ENCODE assay signal across 29 cellular contexts in the genomic region with DNA sequence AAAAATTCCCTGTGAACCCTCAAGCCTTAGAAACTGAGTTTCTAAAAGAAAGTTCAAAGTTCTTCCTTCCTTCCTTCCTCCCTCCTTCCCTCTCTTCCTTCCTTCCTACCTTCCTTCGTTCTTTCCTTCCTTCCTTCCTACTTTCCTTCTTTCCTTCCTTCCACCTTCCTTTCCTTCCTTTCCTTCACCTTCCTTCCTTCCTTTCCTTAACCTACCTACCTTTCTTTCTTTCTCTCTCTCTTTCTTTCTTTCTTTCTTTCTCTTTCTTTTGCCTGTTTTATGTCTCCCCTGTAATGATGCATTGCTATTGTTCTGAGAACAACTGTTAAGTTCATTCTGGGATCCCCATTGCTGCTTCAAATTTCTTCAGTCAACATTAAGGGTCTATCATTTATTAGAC.
"Had no signal": no experiment of that assay in that cellular context is flagged by ENCODE, and none has a peak within 500 bp of the region (broad histone marks: within the 10 kb centered on the region; RNA-seq: fewer than 3 reads in every experiment).

No MANE protein-coding gene starts in this region.

- H3K36me3 ChIP-seq: stomach, suprapubic skin, thoracic aorta, thyroid gland, tibial artery, tibial nerve, transverse colon, upper lobe of left lung, upper lobe of right lung, uterus, vagina had no signal

- H3K36me3 Mint-ChIP-seq: stimulated activated effector memory CD8-positive, alpha-beta T cell treated with anti-CD3 and anti-CD28 coated beads, Interleukin-12 subunit alpha, Interleukin-12 subunit beta, amount 100 ng/mL, for 72 hours; stimulated activated memory B cell treated with anti-CD40 and anti-IgM and Interleukin-4, amounts not matched to agents 10 μg/mL and 1 μg/mL and 100 μg/mL, for 72 hours; stimulated activated naive B cell treated with anti-CD40 and anti-IgM and Interleukin-4, amounts not matched to agents 10 μg/mL and 1 μg/mL and 100 μg/mL, for 72 hours; type B pancreatic cell had no signal

- H3K4me3 Mint-ChIP-seq: stimulated activated effector memory CD8-positive, alpha-beta T cell treated with anti-CD3 and anti-CD28 coated beads, Interleukin-12 subunit alpha, Interleukin-12 subunit beta, amount 100 ng/mL, for 72 hours; stimulated activated memory B cell treated with anti-CD40 and anti-IgM and Interleukin-4, amounts not matched to agents 10 μg/mL and 1 μg/mL and 100 μg/mL, for 72 hours; stimulated activated naive B cell treated with anti-CD40 and anti-IgM and Interleukin-4, amounts not matched to agents 10 μg/mL and 1 μg/mL and 100 μg/mL, for 72 hours; stimulated activated naive CD8-positive, alpha-beta T cell treated with anti-CD3 and anti-CD28 coated beads, Interleukin-15, amount 100 ng/mL, for 72 hours; stimulated activated naive CD8-positive, alpha-beta T cell treated with anti-CD3 and anti-CD28 coated beads, Interleukin-15, Interleukin-2, amounts not matched to agents 100 ng/mL and 50 ng/mL, for 24 hours; type B pancreatic cell had no signal

- H3K4me3 ChIP-seq: stomach, suprapubic skin, testis, thoracic aorta, thyroid gland, tibial artery, tibial nerve, transverse colon, upper lobe of left lung, upper lobe of right lung, uterus, vagina had no signal

- H3K4me1 ChIP-seq: testis, upper lobe of right lung, uterus, vagina had no signal

- H3K9me3 ChIP-seq: stomach, suprapubic skin, testis, thoracic aorta, thyroid gland, tibial artery, tibial nerve, transverse colon, upper lobe of left lung, upper lobe of right lung, uterus, vagina had no signal

- ATAC-seq: stimulated activated effector memory CD8-positive, alpha-beta T cell treated with anti-CD3 and anti-CD28 coated beads, Interleukin-12 subunit alpha, Interleukin-12 subunit beta, amount 100 ng/mL, for 72 hours; stimulated activated memory B cell treated with anti-CD40 and anti-IgM and Interleukin-4, amounts not matched to agents 10 μg/mL and 1 μg/mL and 100 μg/mL, for 72 hours; stimulated activated naive B cell treated with anti-CD40 and anti-IgM and Interleukin-4, amounts not matched to agents 10 μg/mL and 1 μg/mL and 100 μg/mL, for 72 hours; stimulated activated naive CD8-positive, alpha-beta T cell treated with anti-CD3 and anti-CD28 coated beads, Interleukin-15, amount 100 ng/mL, for 72 hours; stimulated activated naive CD8-positive, alpha-beta T cell treated with anti-CD3 and anti-CD28 coated beads, Interleukin-15, Interleukin-2, amounts not matched to agents 100 U/mL and 50 U/mL, for 24 hours; upper lobe of right lung had no signal

- H3K9me3 Mint-ChIP-seq: stimulated activated effector memory CD8-positive, alpha-beta T cell treated with anti-CD3 and anti-CD28 coated beads, Interleukin-12 subunit alpha, Interleukin-12 subunit beta, amount 100 ng/mL, for 72 hours; stimulated activated memory B cell treated with anti-CD40 and anti-IgM and Interleukin-4, amounts not matched to agents 10 μg/mL and 1 μg/mL and 100 μg/mL, for 72 hours; stimulated activated naive B cell treated with anti-CD40 and anti-IgM and Interleukin-4, amounts not matched to agents 10 μg/mL and 1 μg/mL and 100 μg/mL, for 72 hours; stimulated activated naive CD8-positive, alpha-beta T cell treated with anti-CD3 and anti-CD28 coated beads, Interleukin-15, amount 100 ng/mL, for 72 hours; stimulated activated naive CD8-positive, alpha-beta T cell treated with anti-CD3 and anti-CD28 coated beads, Interleukin-15, Interleukin-2, amounts not matched to agents 100 ng/mL and 50 ng/mL, for 24 hours; type B pancreatic cell had no signal

- H3K27me3 ChIP-seq: testis, thyroid gland, upper lobe of left lung, vagina had no signal

- FAIRE-seq: urothelium cell line had no signal

- DNase-seq: stimulated activated CD4-positive, alpha-beta T cell treated with anti-CD3 and anti-CD28 coated beads, Interleukin-2, amount 100 ng/mL, for 48 hours; stimulated activated CD4-positive, alpha-beta T cell treated with anti-CD3 and anti-CD28 coated beads, Interleukin-4, amount 100 ng/mL, for 1 hour; stimulated activated CD4-positive, alpha-beta T cell treated with anti-CD3 and anti-CD28 coated beads, Interleukin-4, amount 100 ng/mL, for 24 hours; stimulated activated CD4-positive, alpha-beta T cell treated with anti-CD3 and anti-CD28 coated beads, Interleukin-4, amount 100 ng/mL, for 4 hours; stimulated activated CD8-positive, alpha-beta memory T cell treated with anti-CD3 and anti-CD28 coated beads, Interleukin-4, amount 100 ng/mL, for 48 hours; stimulated activated naive B cell treated with anti-CD40 and anti-IgM and Interleukin-4, amounts not matched to agents 10 μg/mL and 1 μg/mL and 100 μg/mL, for 72 hours; stimulated activated naive CD4-positive, alpha-beta T cell; stimulated activated naive CD4-positive, alpha-beta T cell treated with Interleukin-2 at 50 U/mL for 16 hours; stimulated activated naive CD8-positive, alpha-beta T cell treated with anti-CD3 and anti-CD28 coated beads, Interleukin-15, amount 100 ng/mL, for 72 hours; stimulated activated naive CD8-positive, alpha-beta T cell treated with anti-CD3 and anti-CD28 coated beads, Interleukin-15, Interleukin-2, amounts not matched to agents 100 U/mL and 50 U/mL, for 24 hours; stomach; substantia nigra; testis; thyroid gland; tibial artery; transverse colon; trophoblast cell; upper lobe of left lung; upper lobe of right lung; uterus had no signal

- H3K27ac Mint-ChIP-seq: stimulated activated effector memory CD8-positive, alpha-beta T cell treated with anti-CD3 and anti-CD28 coated beads, Interleukin-12 subunit alpha, Interleukin-12 subunit beta, amount 100 ng/mL, for 72 hours; stimulated activated memory B cell treated with anti-CD40 and anti-IgM and Interleukin-4, amounts not matched to agents 10 μg/mL and 1 μg/mL and 100 μg/mL, for 72 hours; stimulated activated naive B cell treated with anti-CD40 and anti-IgM and Interleukin-4, amounts not matched to agents 10 μg/mL and 1 μg/mL and 100 μg/mL, for 72 hours; stimulated activated naive CD8-positive, alpha-beta T cell treated with anti-CD3 and anti-CD28 coated beads, Interleukin-15, amount 100 ng/mL, for 72 hours; stimulated activated naive CD8-positive, alpha-beta T cell treated with anti-CD3 and anti-CD28 coated beads, Interleukin-15, Interleukin-2, amounts not matched to agents 100 ng/mL and 50 ng/mL, for 24 hours; type B pancreatic cell had no signal

- H3K27ac ChIP-seq: stomach, suprapubic skin, testis, thoracic aorta, thyroid gland, tibial artery, tibial nerve, transverse colon, upper lobe of left lung, upper lobe of right lung, uterus, vagina had no signal
